ENCODE assay signal across 21 cellular contexts in genomic region chr3:114556832-114557231, GRCh38.
DNase-seq lines count a peak whose midpoint lies in the region; ATAC-seq and TF ChIP-seq lines count a peak whose summit lies in the region.
"Had no signal": no experiment of that assay in that cellular context is flagged by ENCODE, and none has a peak within 500 bp of the region (broad histone marks: within the 10 kb centered on the region; RNA-seq: fewer than 3 reads in every experiment).

No MANE protein-coding gene starts in this region.

- POLR2A ChIA-PET in HEK293T (lab: Yijun Ruan, JAX), result no interaction called here
- POLR2A ChIA-PET in Caco-2 (lab: Charles Lee), result no interaction called here

- H3K4me1 ChIP-seq in Caco-2, result no peaks in the 10 kb centered on the region; the same call in 1 of the 2 replicates
- H3K4me1 ChIP-seq: SJCRH30 had no signal

- no peak for ATAC-seq in GM18868 (IDR thresholded peaks at IDR 0.05; ENCODE audit: unreplicated experiment)
- ATAC-seq: HepG2, K562, T-helper 17 cell had no signal

- H3K36me3 Mint-ChIP-seq in Calu3 (ENCODE audit: insufficient read depth, unreplicated experiment), result no peaks in the 10 kb centered on the region
- peaks cover 4% of the 10 kb centered on the region for H3K36me3 Mint-ChIP-seq in Caco-2 (ENCODE audit: insufficient read depth, unreplicated experiment)

- H3K36me3 ChIP-seq in Caco-2 (ENCODE audit: control insufficient read depth, insufficient read depth, low read length), result no peaks in the 10 kb centered on the region
- H3K36me3 ChIP-seq: BLaER1 treated with 17β-estradiol and CSF1 and Interleukin-3, amounts not matched to agents 10 nM and 100 nM; MG63; SJCRH30 had no signal

- CTCF ChIA-PET in Calu3 (lab: Charles Lee) (interaction anchor here (1.1 kb wide), 1 partner anchor 102 kb away, joined by 3 read pairs; no protein-coding TSS in a partner anchor), HEK293T (lab: Yijun Ruan, JAX) (no interaction called here), Caco-2 (lab: Charles Lee) (no interaction called here)

- H3K4me1 Mint-ChIP-seq in Calu3 (ENCODE audit: low read depth, unreplicated experiment) (peaks cover 30% of the 10 kb centered on the region), Caco-2 (ENCODE audit: low read depth, unreplicated experiment) (no peaks in the 10 kb centered on the region)
- H3K4me1 Mint-ChIP-seq: CD4-positive, alpha-beta memory T cell had no signal

- no peaks in the 10 kb centered on the region for H3K27me3 Mint-ChIP-seq in Calu3 (ENCODE audit: unreplicated experiment)
- no peaks in the 10 kb centered on the region for H3K27me3 Mint-ChIP-seq in Caco-2 (ENCODE audit: insufficient read depth, unreplicated experiment)
- H3K27me3 Mint-ChIP-seq: CD4-positive, alpha-beta memory T cell; T-helper 17 cell had no signal

- DNase-seq in Calu3, result no peak
- no peak for DNase-seq in HEK293T (ENCODE audit: extremely low spot score)
- DNase-seq in NCI-H2171 (lab: John Stamatoyannopoulos, UW), result peak; percentile 1
- DNase-seq in NCI-H82 treated with DMSO at 0.1 percent for 48 hours (lab: John Stamatoyannopoulos, UW; ENCODE audit: unreplicated experiment), result peak; percentile 14
- DNase-seq in activated naive CD4-positive, alpha-beta T cell treated with Interleukin-2 at 50 U/mL for 16 hours, result no peak
- DNase-seq in stimulated activated CD8-positive, alpha-beta memory T cell treated with anti-CD3 and anti-CD28 coated beads, Interleukin-4, amount 100 ng/mL, for 48 hours, result no peak
- DNase-seq in Caco-2, result no peak
- DNase-seq: ACHN; CD4-positive, alpha-beta memory T cell; GOT3; MG63; NCI-H1436 treated with DMSO at 0.1 percent for 48 hours; NCI-H2029 treated with DMSO at 0.1 percent for 48 hours; NCI-H226; NCI-H510A treated with DMSO at 0.1 percent for 48 hours; SJCRH30; T-helper 17 cell had no signal

- TF ChIP-seq CTCF in Calu3 (IDR thresholded peaks at IDR 0.05; ENCODE audit: unreplicated experiment), result no peak
- TF ChIP-seq CTCF in Caco-2 (IDR thresholded peaks at IDR 0.05; ENCODE audit: insufficient read depth in 1 of 2, low read depth in 1 of 2, low read length in 1 of 2, severe bottlenecking in 1 of 2, unreplicated experiment in 1 of 2), result no peak

- H3K4me3 Mint-ChIP-seq in Calu3 (ENCODE audit: low read depth, unreplicated experiment) (no peak overlapping the region), Caco-2 (ENCODE audit: unreplicated experiment) (no peak overlapping the region)
- H3K4me3 Mint-ChIP-seq: CD4-positive, alpha-beta memory T cell; T-helper 17 cell had no signal

- peak overlapping the region; percentile 27 for H3K27ac Mint-ChIP-seq in Calu3 (ENCODE audit: unreplicated experiment)
- H3K27ac Mint-ChIP-seq in Caco-2 (ENCODE audit: unreplicated experiment), result no peak overlapping the region
- H3K27ac Mint-ChIP-seq: CD4-positive, alpha-beta memory T cell; T-helper 17 cell had no signal

- peaks cover 3% of the 10 kb centered on the region; the same call in 1 of the 2 replicates for H3K9me3 ChIP-seq in Caco-2
- H3K9me3 ChIP-seq: MG63, SJCRH30 had no signal

- BruUV-seq in Calu3 (replicated peaks; lab: Mats Ljungman, UMichigan) (no TSS peak), Caco-2 (replicated peaks; lab: Mats Ljungman, UMichigan) (no TSS peak)

- H3K9me3 Mint-ChIP-seq in Calu3 (ENCODE audit: low read depth, unreplicated experiment) (no peaks in the 10 kb centered on the region), Caco-2 (ENCODE audit: unreplicated experiment) (no peaks in the 10 kb centered on the region)
- H3K9me3 Mint-ChIP-seq: CD4-positive, alpha-beta memory T cell had no signal

- H3K27me3 ChIP-seq in Caco-2 (replicated peaks; ENCODE audit: control insufficient read depth, insufficient read depth, low read length), result no peaks in the 10 kb centered on the region
- H3K27me3 ChIP-seq: BLaER1 treated with 17β-estradiol and CSF1 and Interleukin-3, amounts not matched to agents 10 nM and 100 nM; MG63; SJCRH30 had no signal

- intact Hi-C loops in Calu3 (cut with micrococcal nuclease; ENCODE audit: unreplicated experiment) (loop anchor here (5.0 kb wide), 1 partner anchor 85 kb away; no protein-coding TSS in a partner anchor), Caco-2 (cut with micrococcal nuclease; ENCODE audit: unreplicated experiment) (no loop called here)

- no peak overlapping the region for H3K4me3 ChIP-seq in Caco-2 (ENCODE audit: low read depth, low read length)
- H3K4me3 ChIP-seq: BLaER1 treated with 17β-estradiol and CSF1 and Interleukin-3, amounts not matched to agents 10 nM and 100 nM; K562; MG63; SJCRH30 had no signal

TF ChIP-seq in HEK293T, 16 proteins besides CTCF, POLR2A, EP300 and RAD21:
- TF ChIP-seq SUZ12 (IDR thresholded peaks at IDR 0.05) (no peak), PKNOX1 (IDR thresholded peaks at IDR 0.05) (peak; percentile 71), SP1 (IDR thresholded peaks at IDR 0.05) (no peak)

Comparison
In these comparisons a context has a peak if more than half of its experiments do, and no peak if none do; other contexts are left out.
1. DNase-seq: peak in NCI-H2171 (single experiment) and NCI-H82 treated with DMSO at 0.1 percent for 48 hours (single experiment); none in Calu3 (single experiment), HEK293T (single experiment), activated naive CD4-positive, alpha-beta T cell treated with Interleukin-2 at 50 U/mL for 16 hours (single experiment), stimulated activated CD8-positive, alpha-beta memory T cell treated with anti-CD3 and anti-CD28 coated beads, Interleukin-4, amount 100 ng/mL, for 48 hours (single experiment) and Caco-2 (0 of 2).